In genomic region chr9:134231330-134231745, GRCh38 we compare ENCODE assay signal across 19 cellular contexts.
DNase-seq lines count a peak whose midpoint lies in the region; ATAC-seq and TF ChIP-seq lines count a peak whose summit lies in the region.
"Had no signal": no experiment of that assay in that cellular context is flagged by ENCODE, and none has a peak within 500 bp of the region (broad histone marks: within the 10 kb centered on the region; RNA-seq: fewer than 3 reads in every experiment).

No MANE protein-coding gene starts in this region.

- no peak for ATAC-seq in GM18873 (IDR thresholded peaks at IDR 0.05; ENCODE audit: low FRiP score, unreplicated experiment)
- ATAC-seq: HCT116; naive thymus-derived CD8-positive, alpha-beta T cell had no signal

- H3K27me3 ChIP-seq in left ventricle myocardium inferior (ENCODE audit: low read depth) (no peaks in the 10 kb centered on the region), prostate gland (replicated peaks; ENCODE audit: insufficient read depth) (no peaks in the 10 kb centered on the region), WERI-Rb-1 (ENCODE audit: insufficient read depth, low read depth, severe bottlenecking) (no peaks in the 10 kb centered on the region)

- no peak for TF ChIP-seq POLR2A in prostate gland (IDR thresholded peaks at IDR 0.05)

- TF ChIP-seq CTCF in left ventricle myocardium inferior (IDR thresholded peaks at IDR 0.05; ENCODE audit: borderline replicate concordance), result no peak
- no peak for TF ChIP-seq CTCF in prostate gland (IDR thresholded peaks at IDR 0.05)
- TF ChIP-seq CTCF in WERI-Rb-1 (IDR thresholded peaks at IDR 0.05; ENCODE audit: low read depth, low read length), result no peak

- WGBS in prostate gland, result 26% methylated on average over 11 of the region's 12 CpGs
- WGBS in urinary bladder, result 39% methylated on average over 12 of the region's 12 CpGs

- DNase-seq in DMS79 treated with DMSO at 0.1 percent for 48 hours (lab: John Stamatoyannopoulos, UW) (peak; percentile 20), DMS79 (lab: John Stamatoyannopoulos, UW) (no peak), left ventricle myocardium inferior (no peak), prostate gland (ENCODE audit: low spot score) (peak; percentile 49), WERI-Rb-1 (no peak), HT-29 (ENCODE audit: low spot score) (no peak)
- DNase-seq: activated CD4-positive, alpha-beta T cell treated with anti-CD3 and anti-CD28 coated beads for 48 hours; activated naive CD4-positive, alpha-beta T cell treated with anti-CD3 and anti-CD28 coated beads, Interleukin-2, amount 10 ng/mL, durations not matched to agents 7 days and 5 days; brain microvascular endothelial cell; effector CD4-positive, alpha-beta T cell; naive thymus-derived CD8-positive, alpha-beta T cell; NCI-H146; NCI-H446; T1000 had no signal

- H3K36me3 ChIP-seq in left ventricle myocardium inferior (no peaks in the 10 kb centered on the region), prostate gland (no peaks in the 10 kb centered on the region), urinary bladder (ENCODE audit: insufficient read depth) (no peaks in the 10 kb centered on the region), WERI-Rb-1 (no peaks in the 10 kb centered on the region)
- H3K36me3 ChIP-seq: brain microvascular endothelial cell had no signal

- no peak overlapping the region for H3K4me3 ChIP-seq in left ventricle myocardium inferior
- H3K4me3 ChIP-seq in prostate gland, result no peak overlapping the region
- H3K4me3 ChIP-seq in urinary bladder (ENCODE audit: low read depth, low read length), result no peak overlapping the region
- H3K4me3 ChIP-seq in WERI-Rb-1 (ENCODE audit: low read depth, low read length), result no peak overlapping the region
- H3K4me3 ChIP-seq: lung had no signal

- H3K4me1 ChIP-seq in left ventricle myocardium inferior (peaks cover 26% of the 10 kb centered on the region), prostate gland (replicated peaks) (peaks cover 17% of the 10 kb centered on the region), urinary bladder (ENCODE audit: insufficient read depth) (no peaks in the 10 kb centered on the region)

- intact Hi-C loops in left ventricle myocardium inferior (cut with micrococcal nuclease), result no loop called here
- intact Hi-C loops in prostate gland (cut with DNase I), result no loop called here

- H3K9me3 ChIP-seq in left ventricle myocardium inferior (replicated peaks), result no peaks in the 10 kb centered on the region
- no peaks in the 10 kb centered on the region for H3K9me3 ChIP-seq in prostate gland
- no peaks in the 10 kb centered on the region for H3K9me3 ChIP-seq in WERI-Rb-1 (ENCODE audit: severe bottlenecking)

- peak overlapping the region; percentile 48 for H3K27ac ChIP-seq in left ventricle myocardium inferior (replicated peaks)
- peak overlapping the region; percentile 66 to 72 for H3K27ac ChIP-seq in prostate gland
- H3K27ac ChIP-seq in urinary bladder (ENCODE audit: low read depth), result peak overlapping the region; percentile 43
- H3K27ac ChIP-seq in WERI-Rb-1, result no peak overlapping the region
- H3K27ac ChIP-seq: 22Rv1, brain microvascular endothelial cell had no signal

Comparison
In these comparisons a context has a peak if more than half of its experiments do, and no peak if none do; other contexts are left out.
1. DNase-seq: peak in DMS79 treated with DMSO at 0.1 percent for 48 hours (single experiment) and prostate gland (single experiment); none in DMS79 (single experiment), left ventricle myocardium inferior (single experiment), WERI-Rb-1 (single experiment) and HT-29 (single experiment).